ENCODE assay signal across 8 cellular contexts in genomic region chr6:133953634-133954415, GRCh38. TPM values are rescaled to one million over a fixed set of nuclear protein-coding genes. Genes with fewer than 3 reads are reported as not detected.
DNase-seq lines count a peak whose midpoint lies in the region; TF ChIP-seq lines count a peak whose summit lies in the region.

No MANE protein-coding gene starts in this region.

- peaks cover 40% of the 10 kb centered on the region for H3K4me1 Mint-ChIP-seq in CD14-positive monocyte

- DNase-seq in CD14-positive monocyte (ENCODE audit: low spot score) (no peak), Karpas-422 (peak; percentile 74), cardiac fibroblast (ENCODE audit: low read depth in 2 of 2) (no peak), T1000 (lab: John Stamatoyannopoulos, UW) (no peak), NCI-H187 treated with DMSO at 0.1 percent for 48 hours (lab: John Stamatoyannopoulos, UW) (no peak), NCI-H2081 (lab: John Stamatoyannopoulos, UW) (no peak)
- no peak for DNase-seq in central memory CD4-positive, alpha-beta T cell

- peak overlapping the region; percentile 86 for H3K9ac ChIP-seq in Karpas-422 (ENCODE audit: low read length)

- TF ChIP-seq CTCF in CD14-positive monocyte (IDR thresholded peaks at IDR 0.05) (no peak), cardiac fibroblast (IDR thresholded peaks at IDR 0.05; ENCODE audit: low read depth, low read length) (no peak)

- peaks cover 0 to 4% of the 10 kb centered on the region in 2 donors for H3K36me3 Mint-ChIP-seq in CD14-positive monocyte

- peak overlapping the region; percentile 98 to 99 for H3K4me3 Mint-ChIP-seq in CD14-positive monocyte

- H3K4me3 ChIP-seq in Karpas-422 (ENCODE audit: low read length) = peak overlapping the region; percentile 89
- peak overlapping the region; percentile 83 to 91 for H3K4me3 ChIP-seq in cardiac fibroblast (replicated peaks in 1 of 2; ENCODE audit: low read depth in 2 of 2, low read length in 2 of 2)
- peak overlapping the region; percentile 86 to 97 for H3K4me3 ChIP-seq in muscle layer of duodenum (ENCODE audit: low read depth in 1 of 2, low read length in 2 of 2)

- H3K79me2 ChIP-seq in Karpas-422 (ENCODE audit: low read length) = peaks cover 58% of the 10 kb centered on the region

- H3K4me2 ChIP-seq in Karpas-422 (ENCODE audit: low read depth, low read length, poor library complexity, severe bottlenecking) = peak overlapping the region; percentile 83

- H3K9me3 ChIP-seq in Karpas-422 (ENCODE audit: low read length) = no peaks in the 10 kb centered on the region
- no peaks in the 10 kb centered on the region for H3K9me3 ChIP-seq in muscle layer of duodenum (ENCODE audit: control insufficient read depth in 1 of 2, low read length in 2 of 2)

- peak overlapping the region; percentile 34 to 95 (median 86) for H3K27ac Mint-ChIP-seq in CD14-positive monocyte

- no peaks in the 10 kb centered on the region for H3K27me3 ChIP-seq in Karpas-422 (ENCODE audit: low read length)
- no peaks in the 10 kb centered on the region for H3K27me3 ChIP-seq in muscle layer of duodenum (ENCODE audit: low read depth, low read length)

- intact Hi-C loops in CD14-positive monocyte (cut with micrococcal nuclease) = no loop called here

- peaks cover 3 to 6% (median 4%) of the 10 kb centered on the region in 3 donors for H3K27me3 Mint-ChIP-seq in CD14-positive monocyte (ENCODE audit: low read depth in 3 of 3)

- no peak overlapping the region for H2AFZ ChIP-seq in Karpas-422 (ENCODE audit: low read length)

- no peaks in the 10 kb centered on the region for H3K36me3 ChIP-seq in Karpas-422 (ENCODE audit: insufficient read depth, low read length)
- peaks cover 0 to 3% of the 10 kb centered on the region in 2 donors for H3K36me3 ChIP-seq in muscle layer of duodenum (ENCODE audit: control insufficient read depth in 1 of 2, insufficient read depth in 2 of 2, low read length in 2 of 2)

- no peaks in the 10 kb centered on the region for H3K9me2 ChIP-seq in Karpas-422 (replicated peaks; ENCODE audit: insufficient read depth, low read length)

- peaks cover 0 to 2% (median 0%) of the 10 kb centered on the region in 7 donors for H3K9me3 Mint-ChIP-seq in CD14-positive monocyte

- peaks cover 26% of the 10 kb centered on the region; the same call in 1 of the 2 replicates for H4K20me1 ChIP-seq in Karpas-422 (ENCODE audit: insufficient read depth, low read depth, low read length)

- H3K4me1 ChIP-seq in Karpas-422 (ENCODE audit: low read length) (peaks cover 52% of the 10 kb centered on the region), muscle layer of duodenum (ENCODE audit: control insufficient read depth in 1 of 2, insufficient read depth in 2 of 2, low read length in 2 of 2) (peaks cover 5 to 17% of the 10 kb centered on the region in 2 donors)

- H3K27ac ChIP-seq in Karpas-422 (ENCODE audit: low read length) = peak overlapping the region; percentile 41; the same call in 1 of the 2 replicates
- no peak overlapping the region for H3K27ac ChIP-seq in muscle layer of duodenum (ENCODE audit: low read length)

RNA-seq across cellular contexts. Expression of gene TBPL1, which starts 0.8 kb away (rescaled TPM):
- 10 to 100 TPM; 35.5 to 35.6 TPM for polyA plus RNA-seq in CD14-positive monocyte
- total RNA-seq in Karpas-422 (2014; rRNA removed; shearing (Covaris generic); ENCODE audit: low replicate concordance) = 45.6 and 161 TPM in 2 replicates
